In the genomic region with DNA sequence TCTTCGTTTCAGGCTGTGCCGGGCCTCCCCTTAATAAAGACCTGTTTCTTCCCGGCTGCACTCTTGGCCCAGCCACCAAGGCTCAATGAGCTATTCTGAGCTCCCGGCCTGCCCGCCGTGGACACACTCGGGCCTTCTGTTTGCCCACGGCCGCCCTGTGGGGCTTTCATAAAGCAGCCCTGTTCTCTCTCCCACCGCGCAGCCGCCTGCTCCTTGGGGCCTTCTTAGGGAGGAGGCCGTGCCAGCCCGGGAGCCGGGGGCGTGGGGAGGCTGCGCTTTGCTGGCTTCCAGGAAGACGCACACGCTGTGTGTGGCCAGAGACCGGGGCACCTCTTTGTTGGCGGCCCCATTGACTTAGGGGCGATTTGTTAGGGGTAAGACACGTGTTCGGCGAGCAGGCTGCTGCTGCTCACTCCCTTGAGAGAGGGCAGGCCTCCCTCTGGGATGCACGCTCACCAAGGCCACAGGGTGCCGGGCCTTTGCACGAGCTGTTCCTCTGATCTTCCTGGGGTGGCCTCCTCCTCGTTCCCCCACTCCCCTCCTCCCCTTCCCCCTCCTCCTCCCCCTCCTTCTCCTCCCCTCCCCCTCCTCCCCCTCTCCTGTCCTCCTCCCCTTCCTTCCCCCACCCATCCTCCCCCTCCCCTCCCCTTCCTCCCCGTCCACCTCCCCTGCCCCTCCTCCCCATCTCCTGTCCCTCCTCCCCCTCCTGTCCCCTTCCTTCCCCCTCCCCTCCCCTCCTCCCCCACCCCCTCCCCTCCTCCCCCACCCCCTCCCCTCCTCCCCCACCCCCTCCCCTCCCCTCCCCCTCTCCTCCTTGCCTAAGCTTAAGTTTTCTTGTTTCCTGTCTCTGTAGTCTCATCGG, we compare ENCODE assay signal across 9 cellular contexts. TPM values are rescaled to one million over a fixed set of nuclear protein-coding genes. Genes with fewer than 3 reads are reported as not detected.
DNase-seq lines count a peak whose midpoint lies in the region; ATAC-seq and TF ChIP-seq lines count a peak whose summit lies in the region.
"Had no signal": no experiment of that assay in that cellular context is flagged by ENCODE, and none has a peak within 500 bp of the region (broad histone marks: within the 10 kb centered on the region; RNA-seq: fewer than 3 reads in every experiment).

No MANE protein-coding gene starts in this region.

- intact Hi-C loops in left lung (cut with DNase I), result loop anchor here in 1 of 2 donors (10.0 kb wide), 1 partner anchor 347 kb away; no protein-coding TSS in a partner anchor

- no peak for TF ChIP-seq CTCF in NB4 (IDR thresholded peaks at IDR 0.05; ENCODE audit: low read depth, low read length)
- no peak for TF ChIP-seq CTCF in left lung (IDR thresholded peaks at IDR 0.05)
- no peak for TF ChIP-seq CTCF in mesothelial cell of epicardium (IDR thresholded peaks at IDR 0.05; ENCODE audit: unreplicated experiment)

- no peaks in the 10 kb centered on the region for H3K9me3 Mint-ChIP-seq in mesothelial cell of epicardium
- no peaks in the 10 kb centered on the region for H3K9me3 Mint-ChIP-seq in naive thymus-derived CD8-positive, alpha-beta T cell

- H3K4me3 ChIP-seq in NB4 (ENCODE audit: low read depth, low read length) (no peak overlapping the region), left lung (no peak overlapping the region), stomach smooth muscle (ENCODE audit: low read length in 2 of 2) (peak overlapping the region; percentile 19 to 40)

- H3K36me3 Mint-ChIP-seq in mesothelial cell of epicardium, result no peaks in the 10 kb centered on the region
- H3K36me3 Mint-ChIP-seq in naive thymus-derived CD8-positive, alpha-beta T cell, result no peaks in the 10 kb centered on the region

- H3K27ac Mint-ChIP-seq in mesothelial cell of epicardium, result no peak overlapping the region
- H3K27ac Mint-ChIP-seq in naive thymus-derived CD8-positive, alpha-beta T cell, result peak overlapping the region in 3 of 10 donors; percentile 30 to 86 (median 61)

- POLR2A ChIA-PET in naive thymus-derived CD8-positive, alpha-beta T cell (lab: Charles Lee), result interaction anchor here (0.5 to 1.1 kb wide), 5 partner anchors 50 to 1228 kb away, joined by 3 to 7 read pairs (median 4); no protein-coding TSS in a partner anchor

- H3K9me3 ChIP-seq in left lung (no peaks in the 10 kb centered on the region), stomach smooth muscle (ENCODE audit: control insufficient read depth in 2 of 2, low read length in 2 of 2) (no peaks in the 10 kb centered on the region)

- no peaks in the 10 kb centered on the region for H3K27me3 ChIP-seq in left lung
- no peaks in the 10 kb centered on the region for H3K27me3 ChIP-seq in stomach smooth muscle (ENCODE audit: control insufficient read depth in 1 of 2, insufficient read depth in 2 of 2, low read length in 2 of 2)

- H3K27me3 Mint-ChIP-seq in mesothelial cell of epicardium (ENCODE audit: low read depth), result no peaks in the 10 kb centered on the region
- H3K27me3 Mint-ChIP-seq in naive thymus-derived CD8-positive, alpha-beta T cell, result no peaks in the 10 kb centered on the region

- peak overlapping the region; percentile 79 for H3K27ac ChIP-seq in caudate nucleus (ENCODE audit: low read depth, low read length)
- no peak overlapping the region for H3K27ac ChIP-seq in left lung
- H3K27ac ChIP-seq in stomach smooth muscle (ENCODE audit: low read length), result peak overlapping the region; percentile 18
- H3K27ac ChIP-seq: epithelial cell of prostate had no signal

- TF ChIP-seq POLR2A in NB4 (IDR thresholded peaks at IDR 0.05; ENCODE audit: extremely low read depth, insufficient read length), result no peak

- no peaks in the 10 kb centered on the region for H3K36me3 ChIP-seq in left lung
- H3K36me3 ChIP-seq in stomach smooth muscle (ENCODE audit: control insufficient read depth in 2 of 2, insufficient read depth in 2 of 2, low read length in 2 of 2), result no peaks in the 10 kb centered on the region

- no peak overlapping the region for H3K4me3 Mint-ChIP-seq in mesothelial cell of epicardium
- peak overlapping the region in 2 of 10 donors; percentile 25 to 55 for H3K4me3 Mint-ChIP-seq in naive thymus-derived CD8-positive, alpha-beta T cell

- H3K4me1 ChIP-seq in left lung (no peaks in the 10 kb centered on the region), stomach smooth muscle (ENCODE audit: control insufficient read depth, insufficient read depth, low read length) (peaks cover 10% of the 10 kb centered on the region)

- H3K4me1 Mint-ChIP-seq in mesothelial cell of epicardium, result peaks cover 2% of the 10 kb centered on the region
- peaks cover 3 to 13% (median 7%) of the 10 kb centered on the region in 4 donors for H3K4me1 Mint-ChIP-seq in naive thymus-derived CD8-positive, alpha-beta T cell

- peak overlapping the region; percentile 44 to 58 for H3K9ac ChIP-seq in stomach smooth muscle (ENCODE audit: low read length in 2 of 2)

- DNase-seq in NB4 (ENCODE audit: low read depth) (peak; percentile 89), caudate nucleus (lab: John Stamatoyannopoulos, UW) (peak in 60 of 61 donors; percentile 34 to 94 (median 84)), left lung (peak in 1 of 2 donors; percentile 81), T-helper 2 cell (no peak), mesothelial cell of epicardium (ENCODE audit: low spot score in 2 of 2, unreplicated experiment in 2 of 2) (no peak)
- DNase-seq in naive thymus-derived CD8-positive, alpha-beta T cell, result no peak
- DNase-seq: activated effector memory CD4-positive, alpha-beta T cell treated with Interleukin-2 at 50 U/mL for 16 hours had no signal

- ATAC-seq in left lung, result peak; percentile 24
- ATAC-seq in naive thymus-derived CD8-positive, alpha-beta T cell, result no peak

RNA-seq across cellular contexts. Expression of a gene that starts 11.3 kb away (rescaled TPM):
- total RNA-seq in left lung (10 to 100 TPM; 10.8 to 11.1 TPM), mesothelial cell of epicardium (17.0 to 18.1 TPM (median 18.0 TPM) in 3 replicates)
- 10 to 100 TPM; 38.7 to 40.0 TPM for total RNA-seq in naive thymus-derived CD8-positive, alpha-beta T cell
- 10 to 100 TPM; 65.8 to 81.6 (median 75.4) TPM for polyA plus RNA-seq in naive thymus-derived CD8-positive, alpha-beta T cell

RNA-seq across cellular contexts. Expression of a gene that starts 17.6 kb away (rescaled TPM):
- total RNA-seq in left lung (10 to 100 TPM; 43.3 to 46.2 TPM), mesothelial cell of epicardium (66.9 to 68.8 TPM (median 67.9 TPM) in 3 replicates)
- total RNA-seq in naive thymus-derived CD8-positive, alpha-beta T cell, result 100 to 1,000 TPM; 123 to 127 TPM
- polyA plus RNA-seq in naive thymus-derived CD8-positive, alpha-beta T cell, result 100 to 1,000 TPM; 102 to 124 (median 105) TPM

RNA-seq across cellular contexts. Expression of a gene that starts 33.6 kb away (rescaled TPM):
- total RNA-seq in left lung (10 to 100 TPM in 1 of 2 donors, 1 to 10 TPM in 1; 5.9 to 85.0 TPM), mesothelial cell of epicardium (1.1 to 4.6 TPM (median 3.4 TPM) in 3 replicates)
- total RNA-seq in naive thymus-derived CD8-positive, alpha-beta T cell, result 1 to 10 TPM in 1 of 2 experiments, under 1 TPM in 1; 0.39 to 3.0 TPM
- 1 to 10 TPM in 1 of 3 donors, not detected in 2; 3.2 TPM for polyA plus RNA-seq in naive thymus-derived CD8-positive, alpha-beta T cell

RNA-seq across cellular contexts. Expression of a gene that starts 55.2 kb away (rescaled TPM):
- total RNA-seq in left lung, result 10 to 100 TPM; 24.3 to 28.6 TPM
- 36.5 to 39.6 TPM (median 37.8 TPM) in 3 replicates for total RNA-seq in mesothelial cell of epicardium
- 10 to 100 TPM; 29.9 to 31.0 TPM for total RNA-seq in naive thymus-derived CD8-positive, alpha-beta T cell
- 10 to 100 TPM; 11.9 to 15.4 (median 13.7) TPM for polyA plus RNA-seq in naive thymus-derived CD8-positive, alpha-beta T cell

Comparison
In these comparisons a context has a peak if more than half of its experiments do, and no peak if none do; other contexts are left out.
1. DNase-seq: peak in NB4 (single experiment) and caudate nucleus (60 of 61); none in T-helper 2 cell (0 of 5), mesothelial cell of epicardium (0 of 2) and naive thymus-derived CD8-positive, alpha-beta T cell (0 of 10).
2. H3K4me3 ChIP-seq: peak in stomach smooth muscle (2 of 2); none in NB4 (single experiment) and left lung (0 of 2).
3. H3K27ac ChIP-seq: peak in caudate nucleus (single experiment) and stomach smooth muscle (single experiment); none in left lung (0 of 2).